In genomic region chrX:49627030-49627777, GRCh38 we compare ENCODE assay signal across 9 cellular contexts. TPM values are rescaled to one million over a fixed set of nuclear protein-coding genes. Genes with fewer than 3 reads are reported as not detected.
A peak's percentile ranks its signal among the peaks of the same experiment; 100 is the strongest.
DNase-seq lines count a peak whose midpoint lies in the region; ATAC-seq, FAIRE-seq and TF ChIP-seq lines count a peak whose summit lies in the region.
"Had no signal": no experiment of that assay in that cellular context is flagged by ENCODE, and none has a peak within 500 bp of the region (broad histone marks: within the 10 kb centered on the region; RNA-seq: fewer than 3 reads in every experiment).

No MANE protein-coding gene starts in this region.

- H3K4me1 ChIP-seq in right cardiac atrium (ENCODE audit: control insufficient read depth, insufficient read depth, low read length) (no peaks in the 10 kb centered on the region), upper lobe of right lung (no peaks in the 10 kb centered on the region)

- intact Hi-C loops in right cardiac atrium (cut with DNase I) (no loop called here), Right ventricle myocardium inferior (cut with DNase I) (no loop called here), upper lobe of right lung (cut with DNase I) (no loop called here)

- H3K4me3 ChIP-seq in right cardiac atrium (ENCODE audit: low read length) (no peak overlapping the region), upper lobe of right lung (peak overlapping the region; percentile 19)

- DNase-seq in right cardiac atrium (peak; percentile 16 to 54 (median 45)), Right ventricle myocardium inferior (ENCODE audit: missing footprints) (no peak), T-helper 2 cell (peak in 3 of 5 experiments; percentile 3 to 13 (median 11)), germinal center (ENCODE audit: low spot score) (peak; percentile 7), upper lobe of right lung (no peak), HTR-8/SVneo (ENCODE audit: insufficient read length, low spot score) (no peak)

- WGBS in right cardiac atrium: 56% methylated on average over 36 of the region's 36 CpGs

- no peaks in the 10 kb centered on the region for H3K9me3 ChIP-seq in right cardiac atrium (ENCODE audit: control insufficient read depth, low read length)
- no peaks in the 10 kb centered on the region for H3K9me3 ChIP-seq in upper lobe of right lung

- H3K27ac ChIP-seq in right cardiac atrium (ENCODE audit: low read length): no peak overlapping the region
- H3K27ac ChIP-seq in upper lobe of right lung: no peak overlapping the region

- ATAC-seq in right cardiac atrium (peak in 1 of 2 donors; percentile 22), Right ventricle myocardium inferior (no peak), upper lobe of right lung (peak; percentile 39), GM18498 (IDR thresholded peaks at IDR 0.05; ENCODE audit: unreplicated experiment) (no peak), HG03095 (IDR thresholded peaks at IDR 0.05; ENCODE audit: unreplicated experiment) (no peak)

- no peaks in the 10 kb centered on the region for H3K36me3 ChIP-seq in upper lobe of right lung

- H3K27me3 ChIP-seq in right cardiac atrium (ENCODE audit: control insufficient read depth, insufficient read depth) (no peaks in the 10 kb centered on the region), upper lobe of right lung (no peaks in the 10 kb centered on the region)

- TF ChIP-seq CTCF in upper lobe of right lung (IDR thresholded peaks at IDR 0.05): no peak

- no peak for FAIRE-seq in HTR-8/SVneo (lab: Jason Lieb, UNC)
- FAIRE-seq: endometrium had no signal

RNA-seq across cellular contexts. Expression of gene GAGE1, which starts 28.4 kb away (rescaled TPM):
- total RNA-seq in right cardiac atrium (not detected), Right ventricle myocardium inferior (not detected), upper lobe of right lung (not detected)
- polyA plus RNA-seq in right cardiac atrium: not detected

RNA-seq across cellular contexts. Expression of gene GAGE2A, which starts 37.9 kb away (rescaled TPM):
- not detected for total RNA-seq in right cardiac atrium
- not detected for polyA plus RNA-seq in right cardiac atrium
- not detected for total RNA-seq in Right ventricle myocardium inferior
- not detected for total RNA-seq in upper lobe of right lung

RNA-seq across cellular contexts. Expression of gene GAGE12H, which starts 47.5 kb away (rescaled TPM):
- not detected for total RNA-seq in right cardiac atrium
- polyA plus RNA-seq in right cardiac atrium: not detected
- total RNA-seq in Right ventricle myocardium inferior: not detected
- not detected for total RNA-seq in upper lobe of right lung

RNA-seq across cellular contexts. Expression of gene GAGE12G, which starts 57.0 kb away (rescaled TPM):
- total RNA-seq in right cardiac atrium (not detected), Right ventricle myocardium inferior (not detected), upper lobe of right lung (not detected)
- not detected for polyA plus RNA-seq in right cardiac atrium

Comparison
In these comparisons a context has a peak if more than half of its experiments do, and no peak if none do; other contexts are left out.
1. DNase-seq: peak in right cardiac atrium (3 of 3), T-helper 2 cell (3 of 5) and germinal center (single experiment); none in Right ventricle myocardium inferior (single experiment), upper lobe of right lung (single experiment) and HTR-8/SVneo (single experiment).